23 cellular contexts compared by ENCODE assay signal in genomic region chr19:12705654-12706331, GRCh38. TPM values are rescaled to one million over a fixed set of nuclear protein-coding genes. Genes with fewer than 3 reads are reported as not detected.
"Had no signal": no experiment of that assay in that cellular context is flagged by ENCODE, and none has a peak within 500 bp of the region (broad histone marks: within the 10 kb centered on the region; RNA-seq: fewer than 3 reads in every experiment).

No MANE protein-coding gene starts in this region.

- ATAC-seq: left colon, left ventricle myocardium superior had no signal

- H3K4me1 ChIP-seq: colonic mucosa, sigmoid colon had no signal

- H3K27me3 Mint-ChIP-seq: naive B cell, type B pancreatic cell had no signal

- H3K27ac ChIP-seq: colonic mucosa, sigmoid colon, skin epidermis had no signal

- H3K27me3 ChIP-seq: colonic mucosa, sigmoid colon had no signal

- H3K9me3 Mint-ChIP-seq: naive B cell, nephron, type B pancreatic cell had no signal

- H3K27ac Mint-ChIP-seq: nephron, type B pancreatic cell had no signal

- FAIRE-seq: endothelial cell of umbilical vein, urothelium cell line had no signal

- DNase-seq: colonic mucosa; dermis blood vessel endothelial cell; erythroblast; foreskin melanocyte; head of caudate nucleus; hippocampal formation; left colon; left ventricle myocardium superior; mesendoderm; naive B cell; sigmoid colon; stimulated activated CD4-positive, alpha-beta T cell treated with anti-CD3 and anti-CD28 coated beads, Interleukin-2, amount 100 ng/mL, for 24 hours; stimulated activated CD4-positive, alpha-beta T cell treated with anti-CD3 and anti-CD28 coated beads, Interleukin-4, amount 100 ng/mL, for 4 hours; stimulated activated naive CD4-positive, alpha-beta T cell treated with Interleukin-2 at 50 U/mL for 16 hours had no signal

- H3K4me3 Mint-ChIP-seq: naive B cell, nephron, type B pancreatic cell had no signal

- H3K4me3 ChIP-seq: colonic mucosa, lung, sigmoid colon, skin epidermis had no signal

- H3K9me3 ChIP-seq: colonic mucosa, sigmoid colon had no signal

- H3K4me1 Mint-ChIP-seq: naive B cell, nephron had no signal

RNA-seq across cellular contexts. Expression of gene GNG14, which starts 18.0 kb away (rescaled TPM):
- total RNA-seq: colonic mucosa, dermis blood vessel endothelial cell, endothelial cell of umbilical vein, kidney epithelial cell, left colon, left ventricle myocardium superior, lung, omental fat pad, pulmonary artery endothelial cell, sigmoid colon had no signal
- polyA plus RNA-seq: endothelial cell of umbilical vein, lung, sigmoid colon had no signal
